11 cellular contexts compared by ENCODE assay signal in genomic region chr16:27217256-27217655, GRCh38. TPM values are rescaled to one million over a fixed set of nuclear protein-coding genes. Genes with fewer than 3 reads are reported as not detected.
A peak's percentile ranks its signal among the peaks of the same experiment; 100 is the strongest.
DNase-seq lines count a peak whose midpoint lies in the region; ATAC-seq and TF ChIP-seq lines count a peak whose summit lies in the region.
"Had no signal": no experiment of that assay in that cellular context is flagged by ENCODE, and none has a peak within 500 bp of the region (broad histone marks: within the 10 kb centered on the region; RNA-seq: fewer than 3 reads in every experiment).

No MANE protein-coding gene starts in this region.

- H3K27ac ChIP-seq in lower lobe of right lung: no peak overlapping the region

- no peak for ATAC-seq in GM19463 (IDR thresholded peaks at IDR 0.05; ENCODE audit: unreplicated experiment)
- ATAC-seq in GM18873 (IDR thresholded peaks at IDR 0.05; ENCODE audit: low FRiP score, unreplicated experiment): no peak
- ATAC-seq in lower lobe of right lung: no peak
- ATAC-seq: activated CD4-positive, CD25-positive, alpha-beta regulatory T cell treated with anti-CD3 and anti-CD28 coated beads, Interleukin-2, amount 50 U/mL, for 24 hours; Panc1; sciatic nerve had no signal

- H3K9me3 ChIP-seq in lower lobe of right lung: no peaks in the 10 kb centered on the region

- intact Hi-C loops in lower lobe of right lung (cut with DNase I): no loop called here

- H3K36me3 ChIP-seq in lower lobe of right lung: peaks cover 35% of the 10 kb centered on the region

- DNase-seq in NCI-H2196 (lab: John Stamatoyannopoulos, UW; ENCODE audit: unreplicated experiment) (peak; percentile 41), choroid plexus epithelial cell (ENCODE audit: low read depth) (peak; percentile 84), inferior parietal cortex (ENCODE audit: extremely low spot score) (peak; percentile 78), superior temporal gyrus (ENCODE audit: extremely low spot score) (peak; percentile 86), lower lobe of right lung (no peak)
- DNase-seq: GDM1 had no signal

- TF ChIP-seq CTCF in choroid plexus epithelial cell (conservative IDR thresholded peaks at IDR 0.05; ENCODE audit: low read depth, low read length): no peak
- no peak for TF ChIP-seq CTCF in lower lobe of right lung (IDR thresholded peaks at IDR 0.05)

- H3K4me3 ChIP-seq in choroid plexus epithelial cell (ENCODE audit: low read depth, low read length) (no peak overlapping the region), lower lobe of right lung (no peak overlapping the region)

- no peaks in the 10 kb centered on the region for H3K27me3 ChIP-seq in lower lobe of right lung (ENCODE audit: low read depth)

- H3K4me1 ChIP-seq in lower lobe of right lung: peaks cover 7% of the 10 kb centered on the region

RNA-seq across cellular contexts. Expression of gene KDM8, which starts 13.9 kb away (rescaled TPM):
- total RNA-seq in lower lobe of right lung: 8.6 TPM

RNA-seq across cellular contexts. Expression of gene NSMCE1, which starts 51.3 kb away (rescaled TPM):
- 53.0 TPM for total RNA-seq in lower lobe of right lung
